In the genomic region with DNA sequence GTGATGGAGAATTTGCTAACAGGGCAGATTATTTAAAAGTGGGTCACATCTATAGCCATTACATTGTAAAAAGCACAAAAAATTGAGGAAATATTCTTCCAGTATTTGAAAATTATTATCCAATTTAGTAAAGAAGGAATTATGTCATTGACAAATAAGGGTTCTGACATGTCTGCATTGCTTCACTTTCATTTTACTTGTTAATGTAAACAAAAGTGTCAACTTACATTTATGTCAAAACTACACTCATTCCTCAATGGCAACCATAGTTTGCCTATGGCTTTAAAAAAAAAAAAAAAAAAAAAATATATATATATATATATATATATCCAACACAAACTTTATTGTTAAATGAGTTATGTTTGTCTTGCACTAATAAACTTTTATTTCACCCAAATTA, we compare ENCODE assay signal across 26 cellular contexts.
"Had no signal": no experiment of that assay in that cellular context is flagged by ENCODE, and none has a peak within 500 bp of the region (broad histone marks: within the 10 kb centered on the region; RNA-seq: fewer than 3 reads in every experiment).

No MANE protein-coding gene starts in this region.

- H3K4me3 ChIP-seq: dorsolateral prefrontal cortex, gastroesophageal sphincter, heart left ventricle, hepatocyte, left lung, neural progenitor cell, prostate gland, skin epidermis, spleen, testis, tibial nerve, upper lobe of right lung, uterus had no signal

- DNase-seq: dorsolateral prefrontal cortex; effector CD4-positive, alpha-beta T cell; foreskin keratinocyte; heart left ventricle; left cardiac atrium; left lung; mesenchymal stem cell; midbrain; naive thymus-derived CD4-positive, alpha-beta T cell; right cardiac atrium; spleen; stimulated activated CD4-positive, alpha-beta T cell treated with anti-CD3 and anti-CD28 coated beads, Interleukin-4, amount 100 ng/mL, for 4 hours; stimulated activated naive CD8-positive, alpha-beta T cell treated with anti-CD3 and anti-CD28 coated beads, Interleukin-15, Interleukin-2, amounts not matched to agents 100 U/mL and 50 U/mL, for 24 hours; substantia nigra; testis; upper lobe of right lung; uterus had no signal

- H2AFZ ChIP-seq: hepatocyte, neural progenitor cell had no signal

- H3K9me3 Mint-ChIP-seq: nephron had no signal

- H3K27ac ChIP-seq: epithelial cell of prostate, foreskin keratinocyte, gastroesophageal sphincter, hepatocyte, neural progenitor cell, prostate gland, skin epidermis, testis, upper lobe of right lung, uterus had no signal

- H3K4me1 ChIP-seq: neural progenitor cell, prostate gland had no signal

- H3K27me3 Mint-ChIP-seq: naive thymus-derived CD4-positive, alpha-beta T cell; stimulated activated memory B cell treated with anti-CD40 and anti-IgM and Interleukin-4, amounts not matched to agents 10 μg/mL and 1 μg/mL and 100 μg/mL, for 72 hours had no signal

- H3K27me3 ChIP-seq: foreskin keratinocyte, gastroesophageal sphincter, heart left ventricle, hepatocyte, left lung, spleen, testis, tibial nerve, upper lobe of right lung, uterus had no signal

- H3K4me3 Mint-ChIP-seq: naive thymus-derived CD4-positive, alpha-beta T cell; nephron; neural progenitor cell; stimulated activated memory B cell treated with anti-CD40 and anti-IgM and Interleukin-4, amounts not matched to agents 10 μg/mL and 1 μg/mL and 100 μg/mL, for 72 hours had no signal

- H3K36me3 Mint-ChIP-seq: neural progenitor cell; stimulated activated memory B cell treated with anti-CD40 and anti-IgM and Interleukin-4, amounts not matched to agents 10 μg/mL and 1 μg/mL and 100 μg/mL, for 72 hours had no signal

- H3K36me3 ChIP-seq: gastroesophageal sphincter, heart left ventricle, left lung, neural progenitor cell, prostate gland, spleen, tibial nerve, upper lobe of right lung, uterus had no signal

- H3K27ac Mint-ChIP-seq: neural progenitor cell had no signal
